Comparison of ENCODE assay signal across 33 cellular contexts in genomic region chr18:6821346-6821745, GRCh38.
"Had no signal": no experiment of that assay in that cellular context is flagged by ENCODE, and none has a peak within 500 bp of the region (broad histone marks: within the 10 kb centered on the region; RNA-seq: fewer than 3 reads in every experiment).

No MANE protein-coding gene starts in this region.

- H3K9me3 ChIP-seq: MG63 had no signal

- H3K9me3 Mint-ChIP-seq: activated B cell treated with CpG ODN at 0.5 μM for 24 hours; activated CD4-positive, alpha-beta T cell treated with anti-CD3 and anti-CD28 coated beads, Interleukin-2, amount 10 ng/mL, durations not matched to agents 24 days and 14 days had no signal

- H3K27ac Mint-ChIP-seq: activated B cell treated with CpG ODN at 0.5 μM for 24 hours; activated CD4-positive, alpha-beta T cell treated with anti-CD3 and anti-CD28 coated beads, Interleukin-2, amount 10 ng/mL, durations not matched to agents 24 days and 14 days; activated CD8-positive, alpha-beta memory T cell treated with anti-CD3 and anti-CD28 coated beads, Interleukin-2, amount 10 ng/mL, durations not matched to agents 7 days and 5 days; activated naive CD4-positive, alpha-beta T cell treated with anti-CD3 and anti-CD28 coated beads for 36 hours; activated naive CD8-positive, alpha-beta T cell; activated T-cell treated with anti-CD3 and anti-CD28 coated beads, Interleukin-2, amount 50 U/mL, for 24 hours; activated T-helper 1 cell treated with anti-CD3 and anti-CD28 coated beads, Interleukin-12 subunit alpha, Interleukin-12 subunit beta, Interleukin-2, Interleukin-4 antibody, amounts not matched to agents 30 ng/mL and 10 ng/mL and 1 ng/mL, durations not matched to agents 14 hours and 24 hours and 36 hours; T-cell had no signal

- ATAC-seq: activated CD8-positive, alpha-beta memory T cell treated with anti-CD3 and anti-CD28 coated beads, Interleukin-2, amount 10 ng/mL, durations not matched to agents 7 days and 5 days; Panc1; Right ventricle myocardium inferior; T-cell had no signal

- H3K27me3 ChIP-seq: brain microvascular endothelial cell, cardiac muscle cell, MG63 had no signal

- H3K36me3 ChIP-seq: brain microvascular endothelial cell, MG63 had no signal

- DNase-seq: activated B cell treated with CpG ODN at 0.5 μM for 24 hours; activated CD4-positive, alpha-beta T cell treated with anti-CD3 and anti-CD28 coated beads for 1 hour; activated CD4-positive, alpha-beta T cell treated with anti-CD3 and anti-CD28 coated beads, Interleukin-2, amount 10 ng/mL, durations not matched to agents 24 days and 14 days; activated CD4-positive, alpha-beta T cell treated with anti-CD3 and anti-CD28 coated beads, Interleukin-2, amount 50 U/mL, for 48 hours; activated CD8-positive, alpha-beta memory T cell treated with anti-CD3 and anti-CD28 coated beads, Interleukin-2, amount 10 ng/mL, durations not matched to agents 7 days and 5 days; activated gamma-delta T cell; activated naive CD4-positive, alpha-beta T cell treated with anti-CD3 and anti-CD28 coated beads for 36 hours; activated T-cell treated with anti-CD3 and anti-CD28 coated beads, Interleukin-2, amount 50 U/mL, for 24 hours; amygdala; brain microvascular endothelial cell; MG63; MV-4-11; NCI-H1092 treated with DMSO at 0.1 percent for 48 hours; NCI-H1417 treated with DMSO at 0.1 percent for 48 hours; NCI-H1694; NCI-H2029; NCI-H2107; NCI-H2171 treated with DMSO at 0.1 percent for 48 hours; NCI-H510A treated with DMSO at 0.1 percent for 48 hours; NCI-H69; NK-92 treated with Interleukin-12 subunit alpha and Interleukin-12 subunit beta, amount 100 ng/mL, for 24 hours; OCI-M1; RPMI8226; T-cell; T-helper 2 cell; T1000 had no signal

- H3K4me1 Mint-ChIP-seq: activated B cell treated with CpG ODN at 0.5 μM for 24 hours; activated CD4-positive, alpha-beta T cell treated with anti-CD3 and anti-CD28 coated beads, Interleukin-2, amount 10 ng/mL, durations not matched to agents 24 days and 14 days; activated CD8-positive, alpha-beta memory T cell treated with anti-CD3 and anti-CD28 coated beads, Interleukin-2, amount 10 ng/mL, durations not matched to agents 7 days and 5 days; T-cell had no signal

- H3K4me3 Mint-ChIP-seq: activated B cell treated with CpG ODN at 0.5 μM for 24 hours; activated CD4-positive, alpha-beta T cell treated with anti-CD3 and anti-CD28 coated beads, Interleukin-2, amount 10 ng/mL, durations not matched to agents 24 days and 14 days; activated CD8-positive, alpha-beta memory T cell treated with anti-CD3 and anti-CD28 coated beads, Interleukin-2, amount 10 ng/mL, durations not matched to agents 7 days and 5 days; activated naive CD4-positive, alpha-beta T cell treated with anti-CD3 and anti-CD28 coated beads for 36 hours; activated naive CD8-positive, alpha-beta T cell; activated T-cell treated with anti-CD3 and anti-CD28 coated beads, Interleukin-2, amount 50 U/mL, for 24 hours; activated T-helper 1 cell treated with anti-CD3 and anti-CD28 coated beads, Interleukin-12 subunit alpha, Interleukin-12 subunit beta, Interleukin-2, Interleukin-4 antibody, amounts not matched to agents 30 ng/mL and 10 ng/mL and 1 ng/mL, durations not matched to agents 14 hours and 24 hours and 36 hours; T-cell had no signal

- H3K27ac ChIP-seq: brain microvascular endothelial cell, cardiac muscle cell, SK-N-MC had no signal

- H3K27me3 Mint-ChIP-seq: activated B cell treated with CpG ODN at 0.5 μM for 24 hours; activated CD4-positive, alpha-beta T cell treated with anti-CD3 and anti-CD28 coated beads, Interleukin-2, amount 10 ng/mL, durations not matched to agents 24 days and 14 days; activated CD8-positive, alpha-beta memory T cell treated with anti-CD3 and anti-CD28 coated beads, Interleukin-2, amount 10 ng/mL, durations not matched to agents 7 days and 5 days; activated naive CD8-positive, alpha-beta T cell; activated T-cell treated with anti-CD3 and anti-CD28 coated beads, Interleukin-2, amount 50 U/mL, for 24 hours; T-cell had no signal

- FAIRE-seq: TTC549 had no signal

- H3K4me3 ChIP-seq: cardiac muscle cell, MG63, SK-N-MC had no signal

- H3K36me3 Mint-ChIP-seq: activated CD8-positive, alpha-beta memory T cell treated with anti-CD3 and anti-CD28 coated beads, Interleukin-2, amount 10 ng/mL, durations not matched to agents 7 days and 5 days; activated naive CD8-positive, alpha-beta T cell; T-cell had no signal
